ENCODE assay signal across 32 cellular contexts in genomic region chr3:120265989-120266388, GRCh38. TPM values are rescaled to one million over a fixed set of nuclear protein-coding genes. Genes with fewer than 3 reads are reported as not detected.
DNase-seq lines count a peak whose midpoint lies in the region; ATAC-seq and TF ChIP-seq lines count a peak whose summit lies in the region.
"Had no signal": no experiment of that assay in that cellular context is flagged by ENCODE, and none has a peak within 500 bp of the region (broad histone marks: within the 10 kb centered on the region; RNA-seq: fewer than 3 reads in every experiment).

No MANE protein-coding gene starts in this region.

- no peak for TF ChIP-seq CTCF in right atrium auricular region (IDR thresholded peaks at IDR 0.05)
- no peak for TF ChIP-seq CTCF in left ventricle myocardium inferior (IDR thresholded peaks at IDR 0.05; ENCODE audit: borderline replicate concordance)
- TF ChIP-seq CTCF in heart left ventricle (IDR thresholded peaks at IDR 0.05): no peak

- H3K4me1 ChIP-seq in right atrium auricular region: no peaks in the 10 kb centered on the region
- no peaks in the 10 kb centered on the region for H3K4me1 ChIP-seq in left ventricle myocardium inferior
- H3K4me1 ChIP-seq in heart left ventricle: peaks cover 0 to 8% (median 0%) of the 10 kb centered on the region in 12 donors
- no peaks in the 10 kb centered on the region for H3K4me1 ChIP-seq in right cardiac atrium (ENCODE audit: control insufficient read depth, insufficient read depth, low read length)
- H3K4me1 ChIP-seq: A549; BE2C; BLaER1; BLaER1 treated with 17β-estradiol and CSF1 and Interleukin-3, amounts not matched to agents 10 nM and 100 nM; Caco-2 had no signal

- DNase-seq in Right ventricle myocardium inferior (ENCODE audit: missing footprints) (no peak), right atrium auricular region (ENCODE audit: low spot score) (no peak), Right ventricle myocardium superior (no peak), left ventricle myocardium inferior (no peak), heart left ventricle (no peak), left cardiac atrium (no peak), left ventricle myocardium superior (no peak), right cardiac atrium (no peak)
- DNase-seq: 8988T; ACHN; AML-193; BE2C; C1 segment of cervical spinal cord; Caco-2; Calu3; CD4-positive, alpha-beta memory T cell; CD4-positive, alpha-beta T cell; CD4-positive, CD25-positive, alpha-beta regulatory T cell; CD8-positive, alpha-beta memory T cell; CD8-positive, alpha-beta T cell; COR-L47; DMS 273 treated with DMSO at 0.1 percent for 48 hours; DMS153; DMS53; DND-41; EL had no signal

- no peak overlapping the region for H3K4me3 ChIP-seq in right atrium auricular region
- no peak overlapping the region for H3K4me3 ChIP-seq in left ventricle myocardium inferior
- no peak overlapping the region for H3K4me3 ChIP-seq in heart left ventricle
- H3K4me3 ChIP-seq in right cardiac atrium (ENCODE audit: low read length): no peak overlapping the region
- H3K4me3 ChIP-seq: A549; BLaER1; BLaER1 treated with 17β-estradiol and CSF1 and Interleukin-3, amounts not matched to agents 10 nM and 100 nM had no signal

- H3K27me3 ChIP-seq in right atrium auricular region (no peaks in the 10 kb centered on the region), left ventricle myocardium inferior (ENCODE audit: low read depth) (no peaks in the 10 kb centered on the region), heart left ventricle (no peaks in the 10 kb centered on the region), right cardiac atrium (ENCODE audit: control insufficient read depth, insufficient read depth) (no peaks in the 10 kb centered on the region)
- H3K27me3 ChIP-seq: BE2C; BLaER1; BLaER1 treated with 17β-estradiol and CSF1 and Interleukin-3, amounts not matched to agents 10 nM and 100 nM had no signal

- TF ChIP-seq POLR2A in heart left ventricle (IDR thresholded peaks at IDR 0.05): no peak

- H3K9me3 ChIP-seq in right atrium auricular region: no peaks in the 10 kb centered on the region
- H3K9me3 ChIP-seq in left ventricle myocardium inferior (replicated peaks): no peaks in the 10 kb centered on the region
- no peaks in the 10 kb centered on the region for H3K9me3 ChIP-seq in heart left ventricle
- H3K9me3 ChIP-seq in right cardiac atrium (ENCODE audit: control insufficient read depth, low read length): no peaks in the 10 kb centered on the region
- H3K9me3 ChIP-seq: A549; BE2C; BLaER1; BLaER1 treated with 17β-estradiol and CSF1 and Interleukin-3, amounts not matched to agents 10 nM and 100 nM; Caco-2 had no signal

- H3K36me3 ChIP-seq in right atrium auricular region: no peaks in the 10 kb centered on the region
- H3K36me3 ChIP-seq in left ventricle myocardium inferior: no peaks in the 10 kb centered on the region
- no peaks in the 10 kb centered on the region for H3K36me3 ChIP-seq in heart left ventricle
- H3K36me3 ChIP-seq: BE2C; BLaER1; BLaER1 treated with 17β-estradiol and CSF1 and Interleukin-3, amounts not matched to agents 10 nM and 100 nM had no signal

- ATAC-seq in Right ventricle myocardium inferior (peak; percentile 28), Right ventricle myocardium superior (ENCODE audit: poor library complexity) (peak; percentile 67), heart left ventricle (peak in 3 of 4 donors; percentile 22 to 59 (median 42)), left cardiac atrium (no peak), left ventricle myocardium superior (peak; percentile 60), right cardiac atrium (no peak)
- ATAC-seq: A549; CD8-positive, alpha-beta T cell had no signal

- no peak overlapping the region for H3K27ac ChIP-seq in right atrium auricular region
- no peak overlapping the region for H3K27ac ChIP-seq in left ventricle myocardium inferior (replicated peaks)
- H3K27ac ChIP-seq in heart left ventricle: no peak overlapping the region
- no peak overlapping the region for H3K27ac ChIP-seq in right cardiac atrium (ENCODE audit: low read length)
- H3K27ac ChIP-seq: 22Rv1; A549; BLaER1; BLaER1 treated with 17β-estradiol and CSF1 and Interleukin-3, amounts not matched to agents 10 nM and 100 nM; C4-2B had no signal

- WGBS in heart left ventricle, 4 donors: 53 to 70% (median 60%) methylated on average over 5 of the region's 5 CpGs
- 85% methylated on average over 5 of the region's 5 CpGs for WGBS in right cardiac atrium

- intact Hi-C loops in Right ventricle myocardium inferior (cut with DNase I): no loop called here
- intact Hi-C loops in Right ventricle myocardium superior (cut with DNase I): no loop called here
- intact Hi-C loops in left ventricle myocardium inferior (cut with micrococcal nuclease): no loop called here
- intact Hi-C loops in heart left ventricle (cut with DNase I): no loop called here
- intact Hi-C loops in left cardiac atrium (cut with DNase I): no loop called here
- intact Hi-C loops in left ventricle myocardium superior (cut with micrococcal nuclease): no loop called here
- intact Hi-C loops in right cardiac atrium (cut with DNase I): no loop called here

RNA-seq across cellular contexts. Expression of gene GPR156, which starts 19.0 kb away (rescaled TPM):
- total RNA-seq in Right ventricle myocardium inferior (not detected), right atrium auricular region (under 1 TPM; 0.35 to 0.74 TPM), Right ventricle myocardium superior (0.35 TPM), left ventricle myocardium inferior (not detected), heart left ventricle (under 1 TPM in 4 of 9 donors, not detected in 5; 0.07 to 0.24 (median 0.20) TPM), left cardiac atrium (under 1 TPM; 0.21 to 0.29 TPM), left ventricle myocardium superior (0.10 TPM), right cardiac atrium (under 1 TPM; 0.08 to 0.31 (median 0.15) TPM)
- polyA plus RNA-seq in heart left ventricle (under 1 TPM; 0.06 to 0.08 TPM), right cardiac atrium (0.09 TPM)
- total RNA-seq: CD4-positive, alpha-beta memory T cell had no signal
- polyA plus RNA-seq: CD14-positive monocyte; CD4-positive, alpha-beta memory T cell; CD4-positive, CD25-positive, alpha-beta regulatory T cell; CD8-positive, alpha-beta memory T cell had no signal

Comparison
In these comparisons a context has a peak if more than half of its experiments do, and no peak if none do; other contexts are left out.
1. ATAC-seq: peak in Right ventricle myocardium inferior (single experiment), Right ventricle myocardium superior (single experiment), heart left ventricle (3 of 4) and left ventricle myocardium superior (single experiment); none in left cardiac atrium (0 of 2) and right cardiac atrium (0 of 2).